ENCODE assay signal across 32 cellular contexts in the genomic region with DNA sequence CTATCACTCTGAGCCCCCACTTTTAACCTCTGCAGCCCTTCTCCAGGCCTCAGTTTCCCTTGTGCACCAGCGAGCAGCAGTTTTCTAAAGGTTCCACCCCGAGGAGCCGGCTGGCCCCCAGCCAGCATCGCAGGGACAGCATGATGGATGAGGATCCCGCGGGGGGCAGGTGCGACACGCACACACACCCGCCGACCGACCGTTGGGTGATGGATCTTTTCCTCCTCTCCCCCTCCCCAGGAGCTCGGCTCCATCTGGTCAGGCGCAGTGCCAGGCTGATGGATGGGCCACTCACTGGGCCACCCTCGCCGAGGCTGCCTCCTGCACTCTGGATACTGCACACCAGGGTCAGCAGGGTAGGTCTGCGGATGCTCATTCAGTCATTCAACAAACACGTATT. TPM values are rescaled to one million over a fixed set of nuclear protein-coding genes. Genes with fewer than 3 reads are reported as not detected.
DNase-seq lines count a peak whose midpoint lies in the region; ATAC-seq and TF ChIP-seq lines count a peak whose summit lies in the region.
"Had no signal": no experiment of that assay in that cellular context is flagged by ENCODE, and none has a peak within 500 bp of the region (broad histone marks: within the 10 kb centered on the region; RNA-seq: fewer than 3 reads in every experiment).

No MANE protein-coding gene starts in this region.

- H3K36me3 ChIP-seq in gastrocnemius medialis, result no peaks in the 10 kb centered on the region
- H3K36me3 ChIP-seq: right lobe of liver, spleen, thoracic aorta, uterus had no signal

- H3K27me3 Mint-ChIP-seq in progenitor cell of endocrine pancreas, result peaks cover 25% of the 10 kb centered on the region
- H3K27me3 Mint-ChIP-seq: activated naive CD8-positive, alpha-beta T cell had no signal

- intact Hi-C loops in gastrocnemius medialis (cut with DNase I; ENCODE audit: low total_unique reads), result no loop called here

- no peaks in the 10 kb centered on the region for H3K9me3 ChIP-seq in gastrocnemius medialis
- H3K9me3 ChIP-seq: Caco-2, right lobe of liver, spleen, thoracic aorta, uterus had no signal

- no peak overlapping the region for H3K27ac Mint-ChIP-seq in progenitor cell of endocrine pancreas
- H3K27ac Mint-ChIP-seq: activated naive CD8-positive, alpha-beta T cell; activated T-cell treated with anti-CD3 and anti-CD28 coated beads, Interleukin-2, amount 50 U/mL, for 24 hours; naive thymus-derived CD8-positive, alpha-beta T cell had no signal

- H3K4me1 ChIP-seq in gastrocnemius medialis, result peaks cover 19 to 23% of the 10 kb centered on the region in 2 donors
- H3K4me1 ChIP-seq: right lobe of liver, uterus had no signal

- H3K4me3 Mint-ChIP-seq in progenitor cell of endocrine pancreas (ENCODE audit: low read depth), result no peak overlapping the region
- H3K4me3 Mint-ChIP-seq: activated naive CD8-positive, alpha-beta T cell; activated T-cell treated with anti-CD3 and anti-CD28 coated beads, Interleukin-2, amount 50 U/mL, for 24 hours; naive thymus-derived CD8-positive, alpha-beta T cell; stimulated activated naive CD8-positive, alpha-beta T cell treated with anti-CD3 and anti-CD28 coated beads, Interleukin-15, amount 100 ng/mL, for 72 hours had no signal

- no peaks in the 10 kb centered on the region for H3K9me3 Mint-ChIP-seq in progenitor cell of endocrine pancreas (ENCODE audit: low read depth)
- H3K9me3 Mint-ChIP-seq: activated T-cell treated with anti-CD3 and anti-CD28 coated beads, Interleukin-2, amount 50 U/mL, for 24 hours; naive thymus-derived CD8-positive, alpha-beta T cell; stimulated activated naive CD8-positive, alpha-beta T cell treated with anti-CD3 and anti-CD28 coated beads, Interleukin-15, amount 100 ng/mL, for 72 hours had no signal

- no peak overlapping the region for H3K27ac ChIP-seq in gastrocnemius medialis
- H3K27ac ChIP-seq: right lobe of liver, SK-N-MC, spleen, thoracic aorta, uterus had no signal

- no peak for TF ChIP-seq POLR2A in gastrocnemius medialis (IDR thresholded peaks at IDR 0.05)

- H3K27me3 ChIP-seq in gastrocnemius medialis, result no peaks in the 10 kb centered on the region
- H3K27me3 ChIP-seq: right lobe of liver had no signal

- peaks cover 18% of the 10 kb centered on the region for H3K4me1 Mint-ChIP-seq in progenitor cell of endocrine pancreas (ENCODE audit: low read depth)

- ATAC-seq in gastrocnemius medialis, result no peak
- ATAC-seq: HCT116; left colon; naive thymus-derived CD8-positive, alpha-beta T cell; right lobe of liver; stimulated activated naive CD8-positive, alpha-beta T cell treated with anti-CD3 and anti-CD28 coated beads, Interleukin-15, amount 100 ng/mL, for 72 hours had no signal

- TF ChIP-seq CTCF in progenitor cell of endocrine pancreas (IDR thresholded peaks at IDR 0.05; ENCODE audit: unreplicated experiment) (no peak), gastrocnemius medialis (IDR thresholded peaks at IDR 0.05 in 4 of 5, conservative IDR thresholded peaks at IDR 0.05 in 1 of 5) (no peak)

- DNase-seq in NCI-H748 (lab: John Stamatoyannopoulos, UW; ENCODE audit: unreplicated experiment) (peak; percentile 36), NCI-H748 treated with DMSO at 0.1 percent for 48 hours (lab: John Stamatoyannopoulos, UW) (no peak), NCI-H1092 treated with DMSO at 0.1 percent for 48 hours (lab: John Stamatoyannopoulos, UW) (peak; percentile 67), SHP77 treated with DMSO at 0.1 percent for 48 hours (lab: John Stamatoyannopoulos, UW) (peak; percentile 87), progenitor cell of endocrine pancreas (ENCODE audit: low spot score, unreplicated experiment) (no peak), CD1c-positive myeloid dendritic cell (ENCODE audit: extremely low spot score) (no peak), gastrocnemius medialis (no peak)
- DNase-seq: activated CD4-positive, alpha-beta T cell treated with anti-CD3 and anti-CD28 coated beads, Interleukin-2, amount 50 U/mL, for 1 hour; activated CD4-positive, CD25-positive, alpha-beta regulatory T cell; activated effector memory CD4-positive, alpha-beta T cell treated with anti-CD3 and anti-CD28 coated beads, Interleukin-2, amount 50 U/mL, for 16 hours; activated T-cell treated with anti-CD3 and anti-CD28 coated beads, Interleukin-2, amount 50 U/mL, for 24 hours; Caco-2; DND-41; GF-D8; left colon; naive thymus-derived CD8-positive, alpha-beta T cell; NCI-H2107; NCI-H510A; right lobe of liver; spleen; stimulated activated CD8-positive, alpha-beta memory T cell treated with anti-CD3 and anti-CD28 coated beads, Interleukin-4, amount 100 ng/mL, for 48 hours; stimulated activated naive CD8-positive, alpha-beta T cell treated with anti-CD3 and anti-CD28 coated beads, Interleukin-15, amount 100 ng/mL, for 72 hours; T-helper 1 cell; uterus had no signal

- in situ Hi-C loops in gastrocnemius medialis (cut with MboI; ENCODE audit: low sequenced_read_pairs in 4 of 4), result no loop called here

- H3K36me3 Mint-ChIP-seq in progenitor cell of endocrine pancreas (ENCODE audit: insufficient read depth), result no peaks in the 10 kb centered on the region
- H3K36me3 Mint-ChIP-seq: activated naive CD8-positive, alpha-beta T cell; naive thymus-derived CD8-positive, alpha-beta T cell had no signal

- H3K4me3 ChIP-seq in gastrocnemius medialis, result no peak overlapping the region
- H3K4me3 ChIP-seq: right lobe of liver, SK-N-MC, spleen, thoracic aorta, uterus had no signal

RNA-seq across cellular contexts. Expression of a gene that starts 12.8 kb away (rescaled TPM):
- total RNA-seq in progenitor cell of endocrine pancreas, result 0.12 TPM in 1 of 2 replicates, not detected in the other
- total RNA-seq in gastrocnemius medialis, result not detected
- total RNA-seq: bronchial epithelial cell, Caco-2, lung microvascular endothelial cell, posterior vena cava, right lobe of liver, RPMI7951 had no signal

RNA-seq across cellular contexts. Expression of a gene that starts 59.8 kb away (rescaled TPM):
- total RNA-seq in progenitor cell of endocrine pancreas (21.1 and 21.2 TPM in 2 replicates), gastrocnemius medialis (10 to 100 TPM; 23.8 to 38.6 (median 33.8) TPM)

Comparison
In these comparisons a context has a peak if more than half of its experiments do, and no peak if none do; other contexts are left out.
1. DNase-seq: peak in NCI-H748 (single experiment), NCI-H1092 treated with DMSO at 0.1 percent for 48 hours (single experiment) and SHP77 treated with DMSO at 0.1 percent for 48 hours (single experiment); none in NCI-H748 treated with DMSO at 0.1 percent for 48 hours (single experiment), progenitor cell of endocrine pancreas (single experiment), CD1c-positive myeloid dendritic cell (single experiment) and gastrocnemius medialis (0 of 2).